Comparison of ENCODE assay signal across 23 cellular contexts in the genomic region with DNA sequence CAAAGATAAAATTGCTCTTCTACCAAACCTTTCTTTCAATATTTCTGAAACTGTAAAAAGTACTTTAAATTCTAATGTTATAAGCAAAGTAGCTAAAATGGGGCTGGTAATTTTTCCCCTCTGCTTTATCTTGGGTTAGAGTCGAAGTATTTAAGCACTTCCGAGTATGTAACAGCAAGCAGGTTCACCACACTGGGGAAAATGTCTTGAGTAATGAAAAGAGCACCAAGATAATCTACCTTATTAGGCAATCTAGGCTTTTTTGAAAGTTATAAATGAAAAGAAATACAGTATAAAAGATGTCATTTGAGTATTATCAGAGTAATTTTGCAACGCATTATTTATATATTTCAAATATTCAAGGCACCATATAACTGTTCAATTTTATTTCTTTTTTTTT. TPM values are rescaled to one million over a fixed set of nuclear protein-coding genes. Genes with fewer than 3 reads are reported as not detected.
A peak's percentile ranks its signal among the peaks of the same experiment; 100 is the strongest.
DNase-seq lines count a peak whose midpoint lies in the region; ATAC-seq, FAIRE-seq and TF ChIP-seq lines count a peak whose summit lies in the region.
"Had no signal": no experiment of that assay in that cellular context is flagged by ENCODE, and none has a peak within 500 bp of the region (broad histone marks: within the 10 kb centered on the region; RNA-seq: fewer than 3 reads in every experiment).

No MANE protein-coding gene starts in this region.

- no peaks in the 10 kb centered on the region for H3K4me1 ChIP-seq in HCT116 (ENCODE audit: control insufficient read depth in 1 of 2, insufficient read depth in 2 of 2, low read length in 2 of 2)
- H3K4me1 ChIP-seq in RWPE2 (ENCODE audit: insufficient read depth, poor library complexity, severe bottlenecking), result peaks cover 36% of the 10 kb centered on the region
- peaks cover 22% of the 10 kb centered on the region for H3K4me1 ChIP-seq in keratinocyte (ENCODE audit: control insufficient read depth, extremely low read depth, insufficient read depth, low read length)
- no peaks in the 10 kb centered on the region for H3K4me1 ChIP-seq in tibial nerve
- H3K4me1 ChIP-seq: BLaER1 had no signal

- H3K4me3 ChIP-seq in HCT116 (replicated peaks in 1 of 2; ENCODE audit: low read depth in 1 of 2, low read length in 2 of 2) (no peak overlapping the region), RWPE2 (ENCODE audit: severe bottlenecking) (no peak overlapping the region), epithelial cell of esophagus (ENCODE audit: low read length) (peak overlapping the region; percentile 79), keratinocyte (ENCODE audit: control insufficient read depth in 2 of 3, extremely low read depth in 1 of 3, insufficient read depth in 2 of 3, low read depth in 1 of 3, low read length in 3 of 3) (no peak overlapping the region), tibial nerve (no peak overlapping the region)
- H3K4me3 ChIP-seq: BLaER1 had no signal

- no peak for TF ChIP-seq POLR2A in HCT116 (IDR thresholded peaks at IDR 0.05; ENCODE audit: borderline replicate concordance, extremely low read depth, insufficient read depth, insufficient read length)
- no peak for TF ChIP-seq POLR2A in tibial nerve (IDR thresholded peaks at IDR 0.05)

- DNase-seq in HCT116 (ENCODE audit: low read depth, low spot score), result no peak
- DNase-seq in RWPE2 (ENCODE audit: low spot score), result no peak
- no peak for DNase-seq in epithelial cell of esophagus (ENCODE audit: low read depth)
- DNase-seq in keratinocyte (ENCODE audit: low read depth, low spot score), result no peak
- no peak for DNase-seq in tibial nerve (ENCODE audit: low spot score in 2 of 2)
- DNase-seq in dermis blood vessel endothelial cell, result no peak
- no peak for DNase-seq in NCI-H2081 (lab: John Stamatoyannopoulos, UW)
- DNase-seq: 8988T; CD4-positive, alpha-beta memory T cell; DMS153; DMS79; GF-D8; HCEC 1CT; HFFc6; IMR-90 had no signal

- H3K4me2 ChIP-seq in HCT116 (ENCODE audit: low read length) (no peak overlapping the region), keratinocyte (ENCODE audit: control insufficient read depth, extremely low read depth, insufficient read depth, low read depth, low read length) (peak overlapping the region; percentile 76)
- H3K4me2 ChIP-seq: BLaER1 had no signal

- H3K9me3 ChIP-seq in HCT116 (ENCODE audit: control insufficient read depth in 1 of 2, insufficient read depth in 1 of 2, low read depth in 1 of 2, low read length in 2 of 2), result no peaks in the 10 kb centered on the region
- H3K9me3 ChIP-seq in RWPE2 (ENCODE audit: severe bottlenecking), result no peaks in the 10 kb centered on the region
- no peaks in the 10 kb centered on the region for H3K9me3 ChIP-seq in keratinocyte (ENCODE audit: control insufficient read depth, low read depth, low read length)
- H3K9me3 ChIP-seq in tibial nerve, result no peaks in the 10 kb centered on the region
- H3K9me3 ChIP-seq: BLaER1 had no signal

- no peak for TF ChIP-seq EP300 in tibial nerve (IDR thresholded peaks at IDR 0.05)

- no peak for TF ChIP-seq CTCF in HCT116 (IDR thresholded peaks at IDR 0.05 in 2 of 3, conservative IDR thresholded peaks at IDR 0.05 in 1 of 3; ENCODE audit: borderline replicate concordance in 1 of 3, insufficient read depth in 1 of 3, low read depth in 2 of 3, low read length in 2 of 3)
- no peak for TF ChIP-seq CTCF in RWPE2 (IDR thresholded peaks at IDR 0.05; ENCODE audit: poor library complexity, severe bottlenecking)
- no peak for TF ChIP-seq CTCF in epithelial cell of esophagus (IDR thresholded peaks at IDR 0.05; ENCODE audit: insufficient read depth, low read depth, low read length, missing control alignments)
- TF ChIP-seq CTCF in keratinocyte (optimal IDR thresholded peaks at IDR 0.05 in 1 of 3, IDR thresholded peaks at IDR 0.05 in 1 of 3, conservative IDR thresholded peaks at IDR 0.05 in 1 of 3; ENCODE audit: extremely low read depth in 1 of 3, insufficient read depth in 2 of 3, low read length in 3 of 3), result no peak
- no peak for TF ChIP-seq CTCF in tibial nerve (IDR thresholded peaks at IDR 0.05)

- dilution Hi-C loops in keratinocyte (cut with MboI; ENCODE audit: extremely low pct_ligation_motif_present, low sequenced_read_pairs), result no loop called here

- no TSS peak for BruUV-seq in HCT116 (replicated peaks; lab: Mats Ljungman, UMichigan)

- no peak for FAIRE-seq in keratinocyte (lab: Jason Lieb, UNC)
- FAIRE-seq: H1, HTR-8/SVneo had no signal

- CTCF ChIA-PET in HCT116 (lab: Charles Lee), result no interaction called here

- H3K36me3 ChIP-seq in HCT116 (ENCODE audit: control insufficient read depth in 1 of 2, insufficient read depth in 2 of 2, low read length in 2 of 2) (no peaks in the 10 kb centered on the region), RWPE2 (ENCODE audit: low read depth) (peaks cover 6% of the 10 kb centered on the region; the same call in 1 of the 2 replicates), keratinocyte (ENCODE audit: control insufficient read depth in 2 of 2, extremely low read depth in 1 of 2, insufficient read depth in 2 of 2, low read length in 2 of 2) (peaks cover 0 to 11% of the 10 kb centered on the region in 2 experiments), tibial nerve (no peaks in the 10 kb centered on the region)
- H3K36me3 ChIP-seq: BLaER1 had no signal

- RAD21 ChIA-PET in HCT116 (lab: Charles Lee; ENCODE audit: low non-redundant PET in 1 of 2, low total read pairs in 2 of 2, uncharacterized antibody in 2 of 2, unreplicated experiment in 2 of 2), result no interaction called here

- no peak for TF ChIP-seq RAD21 in HCT116 (IDR thresholded peaks at IDR 0.05; ENCODE audit: low read depth)

- ATAC-seq in HCT116 (no peak), RWPE2 (ENCODE audit: low read depth) (no peak), GM18873 (IDR thresholded peaks at IDR 0.05; ENCODE audit: low FRiP score, unreplicated experiment) (no peak)

- WGBS in tibial nerve, 2 donors, result 87 to 90% methylated on average over 3 of the region's 3 CpGs

- no peak overlapping the region for H3K27ac ChIP-seq in HCT116 (ENCODE audit: low read depth, low read length)
- peak overlapping the region; percentile 99 for H3K27ac ChIP-seq in RWPE2 (ENCODE audit: poor library complexity, severe bottlenecking)
- H3K27ac ChIP-seq in keratinocyte (ENCODE audit: control insufficient read depth, insufficient read depth, low read length), result peak overlapping the region; percentile 98
- H3K27ac ChIP-seq in tibial nerve, result no peak overlapping the region
- H3K27ac ChIP-seq: BLaER1 had no signal

- no peaks in the 10 kb centered on the region for H3K27me3 ChIP-seq in HCT116 (ENCODE audit: insufficient read depth, low read length)
- H3K27me3 ChIP-seq in RWPE2 (ENCODE audit: insufficient read depth, poor library complexity, severe bottlenecking), result no peaks in the 10 kb centered on the region
- no peaks in the 10 kb centered on the region for H3K27me3 ChIP-seq in keratinocyte (ENCODE audit: control insufficient read depth, extremely low read depth, insufficient read depth, low read length)
- H3K27me3 ChIP-seq in tibial nerve, result no peaks in the 10 kb centered on the region
- H3K27me3 ChIP-seq: BLaER1 had no signal

- H3K79me2 ChIP-seq in HCT116 (ENCODE audit: insufficient read depth, low read length) (no peaks in the 10 kb centered on the region), keratinocyte (ENCODE audit: control insufficient read depth, insufficient read depth, low read length) (peaks cover 43% of the 10 kb centered on the region)

- intact Hi-C loops in HCT116 (cut with micrococcal nuclease), result no loop called here

- no peaks in the 10 kb centered on the region for H3K9me2 ChIP-seq in HCT116 (ENCODE audit: insufficient read depth)

- H3K9me1 ChIP-seq in keratinocyte (ENCODE audit: control insufficient read depth, extremely low read depth, insufficient read depth, low read length), result no peaks in the 10 kb centered on the region

- H4K20me1 ChIP-seq in HCT116 (ENCODE audit: insufficient read depth) (no peaks in the 10 kb centered on the region), keratinocyte (ENCODE audit: control insufficient read depth, extremely low read depth, insufficient read depth, low read length) (no peaks in the 10 kb centered on the region)
- H4K20me1 ChIP-seq: BLaER1 had no signal

- H2AFZ ChIP-seq in HCT116 (ENCODE audit: low read depth, low read length, poor library complexity, severe bottlenecking) (peak overlapping the region; percentile 70), keratinocyte (ENCODE audit: control insufficient read depth, low read length) (no peak overlapping the region)

- H3K9ac ChIP-seq in HCT116 (ENCODE audit: low read length) (no peak overlapping the region), keratinocyte (ENCODE audit: control insufficient read depth, extremely low read depth, insufficient read depth, low read length) (peak overlapping the region; percentile 88)
- H3K9ac ChIP-seq: BLaER1 had no signal

- POLR2A ChIA-PET in HCT116 (lab: Charles Lee), result no interaction called here

TF ChIP-seq in HCT116, 20 proteins besides CTCF, POLR2A, EP300 and RAD21 (continues in another document):
- TF ChIP-seq FOSL1 (IDR thresholded peaks at IDR 0.05; ENCODE audit: low read depth) (no peak), ELF1 (IDR thresholded peaks at IDR 0.05; ENCODE audit: borderline replicate concordance, low read depth) (no peak), SIN3A (IDR thresholded peaks at IDR 0.05; ENCODE audit: low read depth) (no peak)

RNA-seq across cellular contexts. Expression of gene DSG3, which starts 0.7 kb away (rescaled TPM):
- total RNA-seq in HCT116 (2021; ENCODE audit: unreplicated experiment), result 0.05 TPM
- polyA plus RNA-seq in HCT116 (2012), result not detected in 2 replicates
- polyA plus RNA-seq in keratinocyte, result 172 to 488 TPM (median 259 TPM) in 3 replicates
- 288 TPM for polyA plus RNA-seq in keratinocyte (2011; ENCODE audit: low read depth)
- 59.0 and 114 TPM in 2 replicates for polyA plus RNA-seq in keratinocyte (2011; cell fraction: cytosol; rRNA removed)
- 495 and 579 TPM in 2 replicates for polyA plus RNA-seq in keratinocyte (2011; cell fraction: nucleus; rRNA removed)
- polyA plus RNA-seq in keratinocyte (2012; ENCODE audit: low replicate concordance), result 132 and 436 TPM in 2 replicates
- 95.0 to 692 TPM (median 426 TPM) in 3 replicates for polyA minus RNA-seq in keratinocyte
- polyA minus RNA-seq in keratinocyte (2011; cell fraction: cytosol; rRNA and poly(A)+ RNA removed), result 153 TPM
- 734 and 1,189 TPM in 2 replicates for polyA minus RNA-seq in keratinocyte (2011; cell fraction: nucleus; rRNA and poly(A)+ RNA removed)
- total RNA-seq in tibial nerve, result not detected
- total RNA-seq in dermis blood vessel endothelial cell, result not detected in 2 replicates
- total RNA-seq: A673; CD4-positive, alpha-beta memory T cell; Daoy; HFFc6; IMR-90 had no signal
- polyA plus RNA-seq: AG04450, CD14-positive monocyte, IMR-90 had no signal

RNA-seq across cellular contexts. Expression of gene DSG2, which starts 51.1 kb away (rescaled TPM):
- 123 TPM for total RNA-seq in HCT116 (2021; ENCODE audit: unreplicated experiment)
- polyA plus RNA-seq in HCT116 (2012), result 69.2 and 81.4 TPM in 2 replicates
- polyA plus RNA-seq in keratinocyte, result 117 to 157 TPM (median 140 TPM) in 3 replicates
- polyA plus RNA-seq in keratinocyte (2011; ENCODE audit: low read depth), result 45.0 TPM
- 36.7 and 70.7 TPM in 2 replicates for polyA plus RNA-seq in keratinocyte (2011; cell fraction: cytosol; rRNA removed)
- polyA plus RNA-seq in keratinocyte (2011; cell fraction: nucleus; rRNA removed), result 159 and 180 TPM in 2 replicates
- 30.9 and 98.2 TPM in 2 replicates for polyA plus RNA-seq in keratinocyte (2012; ENCODE audit: low replicate concordance)
- 60.4 to 135 TPM (median 94.1 TPM) in 3 replicates for polyA minus RNA-seq in keratinocyte
- 53.3 TPM for polyA minus RNA-seq in keratinocyte (2011; cell fraction: cytosol; rRNA and poly(A)+ RNA removed)
- polyA minus RNA-seq in keratinocyte (2011; cell fraction: nucleus; rRNA and poly(A)+ RNA removed), result 162 and 289 TPM in 2 replicates
- total RNA-seq in tibial nerve, result 1 to 10 TPM; 4.0 to 6.9 (median 5.7) TPM
- 3.9 and 9.7 TPM in 2 replicates for total RNA-seq in dermis blood vessel endothelial cell
- total RNA-seq: A673; CD4-positive, alpha-beta memory T cell; HFFc6 had no signal
- polyA plus RNA-seq: CD14-positive monocyte; CD4-positive, alpha-beta memory T cell had no signal

Comparison
In these comparisons a context has a peak if more than half of its experiments do, and no peak if none do; other contexts are left out.
1. H3K27ac ChIP-seq: peak in RWPE2 (single experiment) and keratinocyte (single experiment); none in HCT116 (single experiment) and tibial nerve (0 of 4).
2. RNA of gene DSG2, which starts 51.1 kb away (total RNA-seq): 123 TPM in HCT116 (single experiment); 4.0 to 6.9 TPM in tibial nerve and 3.9 to 9.7 TPM in dermis blood vessel endothelial cell; every median in the first group is over 10 times any median in the second.